Comparison of ENCODE assay signal across 8 cellular contexts in the genomic region with DNA sequence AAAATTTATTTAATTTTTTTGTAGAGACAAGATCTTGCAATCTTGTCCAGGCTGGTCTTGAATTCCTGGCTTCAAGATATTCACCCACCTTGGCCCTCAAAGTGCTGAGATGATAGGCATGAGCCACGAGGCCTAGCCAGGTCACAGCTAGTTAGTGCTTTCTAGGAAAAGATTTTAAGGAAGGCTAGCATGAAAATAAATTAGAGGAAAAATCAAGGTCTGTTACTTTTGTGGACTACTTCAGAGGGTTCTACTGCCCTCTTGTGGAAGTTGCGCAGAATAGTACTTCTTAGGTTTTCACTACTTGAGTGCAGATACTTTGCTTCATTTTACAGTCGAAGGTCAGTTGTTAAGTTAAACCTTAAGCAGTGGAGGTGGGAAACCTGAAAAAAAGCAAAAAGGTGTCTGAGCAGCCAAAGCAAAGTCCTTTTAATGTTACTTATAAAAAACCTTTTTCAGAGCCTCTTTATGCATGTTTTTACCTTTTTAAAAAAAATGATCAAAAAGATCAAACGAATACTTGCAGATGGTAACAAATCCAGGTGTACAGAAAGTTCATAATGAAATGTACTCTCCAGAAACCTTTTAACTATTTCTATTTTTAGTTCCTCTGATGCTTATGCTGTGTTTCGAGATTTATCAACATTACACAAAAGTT. TPM values are rescaled to one million over a fixed set of nuclear protein-coding genes. Genes with fewer than 3 reads are reported as not detected.
DNase-seq lines count a peak whose midpoint lies in the region; ATAC-seq, FAIRE-seq and TF ChIP-seq lines count a peak whose summit lies in the region.
"Not testable (repeated sequence)": the region's sequence is repeated elsewhere in the genome, so short reads cannot be mapped to it uniquely, and the experiment has no call there.

No MANE protein-coding gene starts in this region.

- not testable (repeated sequence) for ATAC-seq in left lung

- not testable (repeated sequence) for TF ChIP-seq POLR2A in esophagus muscularis mucosa (IDR thresholded peaks at IDR 0.05; ENCODE audit: low read depth)

- H3K27me3 ChIP-seq in adipocyte (replicated peaks; ENCODE audit: control insufficient read depth, insufficient read depth, low read length); esophagus muscularis mucosa; left lung: not testable (repeated sequence)

- not testable (repeated sequence) for DNase-seq in CD14-positive monocyte (ENCODE audit: low spot score); esophagus muscularis mucosa (ENCODE audit: extremely low spot score); left lung
- peak; percentile 6 for DNase-seq in MV-4-11 (lab: John Stamatoyannopoulos, UW)
- DNase-seq in RCC 7860 (ENCODE audit: low spot score), result peak; percentile 31
- peak; percentile 58 for DNase-seq in adipocyte (ENCODE audit: low read depth)
- peak; percentile 2 for DNase-seq in retinal pigment epithelial cell (ENCODE audit: low read depth)

- H3K36me3 ChIP-seq in adipocyte (ENCODE audit: control insufficient read depth, insufficient read depth, low read length, severe bottlenecking), result not testable (repeated sequence)
- peaks cover 0 to 37% (median 27%) of the 10 kb centered on the region in 4 donors for H3K36me3 ChIP-seq in esophagus muscularis mucosa
- H3K36me3 ChIP-seq in left lung, result peaks cover 0 to 32% of the 10 kb centered on the region in 2 donors

- H3K27ac Mint-ChIP-seq in CD14-positive monocyte, result peak overlapping the region in 1 of 7 donors; percentile 43

- intact Hi-C loops in CD14-positive monocyte (cut with micrococcal nuclease); esophagus muscularis mucosa (cut with DNase I); left lung (cut with DNase I): not testable (repeated sequence)

- H3K4me1 Mint-ChIP-seq in CD14-positive monocyte, result not testable (repeated sequence)

- peak; percentile 88 for FAIRE-seq in RCC 7860 (lab: Jason Lieb, UNC)

- H3K36me3 Mint-ChIP-seq in CD14-positive monocyte, result peaks cover 30 to 47% of the 10 kb centered on the region in 2 donors

- H3K4me3 ChIP-seq in adipocyte (ENCODE audit: low read length); esophagus muscularis mucosa; left lung; retinal pigment epithelial cell (ENCODE audit: low read length): not testable (repeated sequence)

- H3K9me3 Mint-ChIP-seq in CD14-positive monocyte, result not testable (repeated sequence)

- not testable (repeated sequence) for TF ChIP-seq EP300 in esophagus muscularis mucosa (IDR thresholded peaks at IDR 0.05)

- 54% methylated on average over 3 of the region's 5 CpGs for whole genome bisulfite sequencing in esophagus muscularis mucosa

- H3K4me3 Mint-ChIP-seq in CD14-positive monocyte, result not testable (repeated sequence)

- H3K27ac ChIP-seq in esophagus muscularis mucosa (replicated peaks in 1 of 4), result peak overlapping the region in 1 of 4 donors; percentile 30
- H3K27ac ChIP-seq in left lung, result not testable (repeated sequence)

- H3K27me3 Mint-ChIP-seq in CD14-positive monocyte (ENCODE audit: low read depth in 3 of 3), result not testable (repeated sequence)

- not testable (repeated sequence) for H3K4me1 ChIP-seq in adipocyte (ENCODE audit: control insufficient read depth, insufficient read depth, low read length); left lung
- peaks cover 7 to 11% (median 10%) of the 10 kb centered on the region in 4 donors for H3K4me1 ChIP-seq in esophagus muscularis mucosa

- not testable (repeated sequence) for H3K9me3 ChIP-seq in adipocyte (ENCODE audit: control insufficient read depth, low read length); esophagus muscularis mucosa; left lung

- TF ChIP-seq CTCF in CD14-positive monocyte (IDR thresholded peaks at IDR 0.05), result peak; percentile 62
- TF ChIP-seq CTCF in GM12873 (IDR thresholded peaks at IDR 0.05; ENCODE audit: insufficient read depth, low read depth, low read length, missing control alignments), result peak; percentile 33
- peak in 2 of 3 experiments; percentile 33 to 39 for TF ChIP-seq CTCF in esophagus muscularis mucosa (IDR thresholded peaks at IDR 0.05)
- TF ChIP-seq CTCF in left lung (IDR thresholded peaks at IDR 0.05), result peak; percentile 29 to 50
- TF ChIP-seq CTCF in retinal pigment epithelial cell (conservative IDR thresholded peaks at IDR 0.05; ENCODE audit: low read depth, low read length), result peak; percentile 11

- H3K9ac ChIP-seq in adipocyte (ENCODE audit: low read length), result not testable (repeated sequence)

RNA-seq across cellular contexts. Expression of gene TYW1, which starts 4.1 kb away (rescaled TPM):
- polyA plus RNA-seq in CD14-positive monocyte, result 1 to 10 TPM; 6.3 to 7.2 TPM
- total RNA-seq in esophagus muscularis mucosa (10 to 100 TPM; 10.7 to 14.2 (median 13.0) TPM), left lung (10 to 100 TPM; 14.1 to 16.5 TPM)

RNA-seq across cellular contexts. Expression of gene SBDS, which starts 5.3 kb away (rescaled TPM):
- 10 to 100 TPM; 31.7 to 34.8 TPM for polyA plus RNA-seq in CD14-positive monocyte
- total RNA-seq in esophagus muscularis mucosa (100 to 1,000 TPM; 198 to 293 (median 264) TPM), left lung (100 to 1,000 TPM in 1 of 2 donors, 10 to 100 TPM in 1; 94.4 to 109 TPM)

Comparison
In these comparisons a context has a peak if more than half of its experiments do, and no peak if none do; other contexts are left out.
1. CTCF ChIP-seq: peak in every context shown above with its lines; median percentile 62 in CD14-positive monocyte; 40 in left lung; 36 in esophagus muscularis mucosa; 33 in GM12873; 11 in retinal pigment epithelial cell.